In the genomic region with DNA sequence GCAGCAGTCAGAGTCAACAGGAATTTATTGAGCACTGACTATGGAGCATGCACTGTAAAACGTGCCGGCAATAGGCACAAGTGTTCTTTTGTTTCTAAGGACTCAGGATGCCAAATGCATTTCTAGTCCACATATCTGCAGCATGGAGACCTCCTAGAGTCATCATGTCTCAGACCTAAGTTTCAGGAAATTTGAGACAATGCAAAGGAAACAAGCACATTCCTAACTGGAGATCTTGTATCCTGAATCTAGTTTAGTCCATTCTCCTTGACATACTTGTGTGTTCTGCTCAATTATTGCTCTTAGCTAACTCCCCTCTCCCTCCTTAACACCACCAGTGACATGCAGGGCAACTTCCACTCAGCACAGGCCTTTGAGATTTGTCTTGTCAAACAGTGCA, we compare ENCODE assay signal across 15 cellular contexts.
DNase-seq lines count a peak whose midpoint lies in the region; ATAC-seq and TF ChIP-seq lines count a peak whose summit lies in the region.
"Had no signal": no experiment of that assay in that cellular context is flagged by ENCODE, and none has a peak within 500 bp of the region (broad histone marks: within the 10 kb centered on the region; RNA-seq: fewer than 3 reads in every experiment).

No MANE protein-coding gene starts in this region.

- H3K4ac ChIP-seq in mesenchymal stem cell (ENCODE audit: low read depth in 1 of 2, low read length in 2 of 2) = peak overlapping the region in 1 of 2 experiments; percentile 3

- H3K27ac ChIP-seq in mesenchymal stem cell (ENCODE audit: low read length, poor library complexity, severe bottlenecking) (no peak overlapping the region), upper lobe of right lung (no peak overlapping the region)
- H3K27ac ChIP-seq: SJCRH30 had no signal

- no peak overlapping the region for H4K91ac ChIP-seq in mesenchymal stem cell (ENCODE audit: low read length)

- H2BK12ac ChIP-seq in mesenchymal stem cell (ENCODE audit: low read length in 2 of 2) = no peak overlapping the region

- no peak overlapping the region for H2AK5ac ChIP-seq in mesenchymal stem cell (ENCODE audit: low read length, severe bottlenecking)

- H3K36me3 ChIP-seq in adipocyte (ENCODE audit: control insufficient read depth, insufficient read depth, low read length, severe bottlenecking) (peaks cover 6% of the 10 kb centered on the region), mesenchymal stem cell (ENCODE audit: control insufficient read depth in 1 of 2, insufficient read depth in 2 of 2, low read depth in 1 of 2, low read length in 2 of 2) (no peaks in the 10 kb centered on the region), upper lobe of right lung (no peaks in the 10 kb centered on the region)
- H3K36me3 ChIP-seq: SJCRH30 had no signal

- H4K8ac ChIP-seq in mesenchymal stem cell (ENCODE audit: low read length) = no peak overlapping the region

- no peak overlapping the region for H2BK120ac ChIP-seq in mesenchymal stem cell (ENCODE audit: low read depth, low read length)

- H3K9ac ChIP-seq in adipocyte (ENCODE audit: low read length) = peak overlapping the region; percentile 73
- peak overlapping the region; percentile 48 for H3K9ac ChIP-seq in mesenchymal stem cell (ENCODE audit: low read length)

- no peak overlapping the region for H3K4me2 ChIP-seq in mesenchymal stem cell (ENCODE audit: low read length, poor library complexity, severe bottlenecking)

- DNase-seq in adipocyte (ENCODE audit: low read depth) (peak; percentile 35), fibroblast of the aortic adventitia (ENCODE audit: low read depth) (peak; percentile 79), mesenchymal stem cell (no peak), upper lobe of right lung (no peak), DMS53 treated with DMSO at 0.1 percent for 48 hours (lab: John Stamatoyannopoulos, UW; ENCODE audit: unreplicated experiment) (no peak)
- DNase-seq in stimulated activated CD8-positive, alpha-beta memory T cell treated with anti-CD3 and anti-CD28 coated beads, Interleukin-4, amount 100 ng/mL, for 48 hours = no peak
- DNase-seq: activated effector memory CD4-positive, alpha-beta T cell treated with anti-CD3 and anti-CD28 coated beads, Interleukin-2, amount 50 U/mL, for 16 hours; MM.1S; naive thymus-derived CD8-positive, alpha-beta T cell; NCI-H2081; NCI-H526; T-helper 2 cell had no signal

- no peak overlapping the region for H2AFZ ChIP-seq in mesenchymal stem cell (ENCODE audit: low read depth, low read length)

- H3K4me3 ChIP-seq in adipocyte (ENCODE audit: low read length) (no peak overlapping the region), fibroblast of the aortic adventitia (ENCODE audit: low read depth, low read length) (no peak overlapping the region), mesenchymal stem cell (ENCODE audit: insufficient read depth in 1 of 2, low read depth in 1 of 2, low read length in 2 of 2) (peak overlapping the region in 1 of 2 experiments; percentile 31), upper lobe of right lung (no peak overlapping the region)
- H3K4me3 ChIP-seq: SJCRH30 had no signal

- no peak overlapping the region for H3K14ac ChIP-seq in mesenchymal stem cell (ENCODE audit: low read length in 2 of 2)

- H3K9me3 ChIP-seq in adipocyte (ENCODE audit: control insufficient read depth, low read length) (no peaks in the 10 kb centered on the region), mesenchymal stem cell (ENCODE audit: control insufficient read depth, low read length) (no peaks in the 10 kb centered on the region), upper lobe of right lung (no peaks in the 10 kb centered on the region)
- H3K9me3 ChIP-seq: SJCRH30 had no signal

- H2BK5ac ChIP-seq in mesenchymal stem cell (ENCODE audit: low read depth, low read length, poor library complexity, severe bottlenecking) = no peak overlapping the region

- ATAC-seq in upper lobe of right lung = peak; percentile 23
- ATAC-seq in GM21825 (IDR thresholded peaks at IDR 0.05; ENCODE audit: unreplicated experiment) = no peak
- ATAC-seq: activated CD4-positive, CD25-positive, alpha-beta regulatory T cell treated with anti-CD3 and anti-CD28 coated beads, Interleukin-2, amount 50 U/mL, for 24 hours; naive thymus-derived CD8-positive, alpha-beta T cell had no signal

- no peak overlapping the region for H2BK15ac ChIP-seq in mesenchymal stem cell (ENCODE audit: low read depth, poor library complexity, severe bottlenecking)

- H3K18ac ChIP-seq in mesenchymal stem cell (ENCODE audit: low read depth in 1 of 2, low read length in 2 of 2) = peak overlapping the region in 1 of 2 experiments; percentile 31

- no peaks in the 10 kb centered on the region for H3K27me3 ChIP-seq in adipocyte (replicated peaks; ENCODE audit: control insufficient read depth, insufficient read depth, low read length)
- no peaks in the 10 kb centered on the region for H3K27me3 ChIP-seq in mesenchymal stem cell (ENCODE audit: control insufficient read depth in 1 of 2, insufficient read depth in 1 of 2, low read length in 2 of 2)
- H3K27me3 ChIP-seq in upper lobe of right lung = no peaks in the 10 kb centered on the region
- H3K27me3 ChIP-seq: SJCRH30 had no signal

- peaks cover 64% of the 10 kb centered on the region for H3K4me1 ChIP-seq in adipocyte (ENCODE audit: control insufficient read depth, insufficient read depth, low read length)
- H3K4me1 ChIP-seq in mesenchymal stem cell (ENCODE audit: control insufficient read depth, insufficient read depth, low read depth, low read length) = no peaks in the 10 kb centered on the region
- peaks cover 16% of the 10 kb centered on the region for H3K4me1 ChIP-seq in upper lobe of right lung

- 51% methylated on average over 2 of the region's 2 CpGs for WGBS in mesenchymal stem cell

- intact Hi-C loops in upper lobe of right lung (cut with DNase I) = no loop called here

- no peak for TF ChIP-seq CTCF in fibroblast of the aortic adventitia (IDR thresholded peaks at IDR 0.05; ENCODE audit: insufficient read depth, low read length)
- no peak for TF ChIP-seq CTCF in upper lobe of right lung (IDR thresholded peaks at IDR 0.05)

- no peak overlapping the region for H3K23ac ChIP-seq in mesenchymal stem cell (ENCODE audit: low read length in 2 of 2)

- no peaks in the 10 kb centered on the region for H3K79me1 ChIP-seq in mesenchymal stem cell (replicated peaks; ENCODE audit: low read length, poor library complexity, severe bottlenecking)

Comparison
In these comparisons a context has a peak if more than half of its experiments do, and no peak if none do; other contexts are left out.
1. DNase-seq: peak in adipocyte (single experiment) and fibroblast of the aortic adventitia (single experiment); none in mesenchymal stem cell (single experiment), upper lobe of right lung (single experiment), stimulated activated CD8-positive, alpha-beta memory T cell treated with anti-CD3 and anti-CD28 coated beads, Interleukin-4, amount 100 ng/mL, for 48 hours (single experiment) and DMS53 treated with DMSO at 0.1 percent for 48 hours (single experiment).